ENCODE assay signal across 18 cellular contexts in the genomic region with DNA sequence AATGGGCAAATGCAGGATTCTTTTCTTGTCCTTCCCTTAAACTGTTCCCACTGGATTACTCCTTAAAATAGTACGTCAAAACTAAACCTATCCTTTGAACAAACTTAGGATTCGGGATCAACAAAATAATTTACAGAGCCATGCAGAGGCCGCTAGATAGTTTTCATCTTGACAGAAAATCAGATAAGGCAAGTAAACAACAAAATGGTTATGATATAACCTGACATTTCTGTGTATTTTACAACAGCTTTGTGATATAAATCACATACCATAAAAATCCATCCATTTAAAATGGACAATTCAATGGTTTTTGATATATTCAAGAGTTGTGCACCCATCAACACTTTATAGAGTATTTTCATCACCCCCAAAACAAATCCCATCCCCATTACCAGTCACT.
"Had no signal": no experiment of that assay in that cellular context is flagged by ENCODE, and none has a peak within 500 bp of the region (broad histone marks: within the 10 kb centered on the region; RNA-seq: fewer than 3 reads in every experiment).

No MANE protein-coding gene starts in this region.

- FAIRE-seq: endometrium, islet of Langerhans had no signal

- DNase-seq: activated CD4-positive, alpha-beta T cell treated with anti-CD3 and anti-CD28 coated beads, Interleukin-2, amount 10 ng/mL, durations not matched to agents 7 days and 5 days; activated CD4-positive, CD25-positive, alpha-beta regulatory T cell treated with anti-CD3 and anti-CD28 coated beads, Interleukin-2, amount 50 U/mL, for 72 hours; activated CD8-positive, alpha-beta T cell treated with anti-CD3 and anti-CD28 coated beads, Interleukin-2, amount 10 ng/mL, durations not matched to agents 7 days and 5 days; activated naive CD4-positive, alpha-beta T cell treated with Interleukin-2 at 50 U/mL for 16 hours; activated T-cell treated with anti-CD3 and anti-CD28 coated beads, Interleukin-2, amount 50 U/mL, for 1 hour; anterior cingulate cortex; body of pancreas; heart left ventricle; mucosa of descending colon; spleen; stimulated activated CD4-positive, alpha-beta T cell treated with anti-CD3 and anti-CD28 coated beads, Interleukin-4, amount 100 ng/mL, for 24 hours; stimulated activated naive CD8-positive, alpha-beta T cell treated with anti-CD3 and anti-CD28 coated beads, Interleukin-15, Interleukin-2, amounts not matched to agents 100 U/mL and 50 U/mL, for 24 hours; upper lobe of left lung; WERI-Rb-1 had no signal

- H3K9me3 Mint-ChIP-seq: activated CD4-positive, alpha-beta T cell treated with anti-CD3 and anti-CD28 coated beads, Interleukin-2, amount 10 ng/mL, durations not matched to agents 7 days and 5 days had no signal

- H3K27me3 Mint-ChIP-seq: activated CD4-positive, alpha-beta T cell treated with anti-CD3 and anti-CD28 coated beads, Interleukin-2, amount 10 ng/mL, durations not matched to agents 7 days and 5 days had no signal

- H3K4me3 ChIP-seq: body of pancreas, cardiac muscle cell, heart left ventricle, mucosa of descending colon, prostate gland, spleen, upper lobe of left lung had no signal

- H3K9me3 ChIP-seq: body of pancreas, heart left ventricle, mucosa of descending colon, prostate gland, spleen, upper lobe of left lung had no signal

- ATAC-seq: activated CD8-positive, alpha-beta T cell treated with anti-CD3 and anti-CD28 coated beads, Interleukin-2, amount 10 ng/mL, durations not matched to agents 7 days and 5 days; body of pancreas; heart left ventricle; mucosa of descending colon had no signal

- H3K4me1 ChIP-seq: prostate gland had no signal

- H3K4me3 Mint-ChIP-seq: activated CD4-positive, alpha-beta T cell treated with anti-CD3 and anti-CD28 coated beads, Interleukin-2, amount 10 ng/mL, durations not matched to agents 7 days and 5 days; activated CD8-positive, alpha-beta T cell treated with anti-CD3 and anti-CD28 coated beads, Interleukin-2, amount 10 ng/mL, durations not matched to agents 7 days and 5 days had no signal

- H3K27ac ChIP-seq: body of pancreas, cardiac muscle cell, heart left ventricle, prostate gland, spleen, upper lobe of left lung, WERI-Rb-1 had no signal

- H3K36me3 ChIP-seq: cardiac muscle cell, heart left ventricle, prostate gland, spleen, upper lobe of left lung had no signal

- H3K27me3 ChIP-seq: body of pancreas, cardiac muscle cell, heart left ventricle, spleen, upper lobe of left lung had no signal

- H3K27ac Mint-ChIP-seq: activated CD4-positive, alpha-beta T cell treated with anti-CD3 and anti-CD28 coated beads, Interleukin-2, amount 10 ng/mL, durations not matched to agents 7 days and 5 days; activated CD8-positive, alpha-beta T cell treated with anti-CD3 and anti-CD28 coated beads, Interleukin-2, amount 10 ng/mL, durations not matched to agents 7 days and 5 days had no signal
